ENCODE assay signal across 14 cellular contexts in genomic region chr13:47426126-47426849, GRCh38.
A peak's percentile ranks its signal among the peaks of the same experiment; 100 is the strongest.
DNase-seq lines count a peak whose midpoint lies in the region; ATAC-seq and TF ChIP-seq lines count a peak whose summit lies in the region.
"Had no signal": no experiment of that assay in that cellular context is flagged by ENCODE, and none has a peak within 500 bp of the region (broad histone marks: within the 10 kb centered on the region; RNA-seq: fewer than 3 reads in every experiment).

No MANE protein-coding gene starts in this region.

- H3K4me3 ChIP-seq in right atrium auricular region, result no peak overlapping the region

- intact Hi-C loops in MCF 10A (cut with micrococcal nuclease), result loop anchor here (10.0 kb wide), 1 partner anchor 169 kb away; no protein-coding TSS in a partner anchor

- H3K36me3 ChIP-seq in right atrium auricular region, result no peaks in the 10 kb centered on the region

- H3K36me3 Mint-ChIP-seq in MCF 10A (ENCODE audit: insufficient read depth, unreplicated experiment), result no peaks in the 10 kb centered on the region
- no peaks in the 10 kb centered on the region for H3K36me3 Mint-ChIP-seq in activated T-cell treated with anti-CD3 and anti-CD28 coated beads, Interleukin-2, amount 50 U/mL, for 24 hours (ENCODE audit: low read depth)
- H3K36me3 Mint-ChIP-seq: activated naive CD8-positive, alpha-beta T cell treated with anti-CD3 and anti-CD28 coated beads, Interleukin-2, amount 10 ng/mL, durations not matched to agents 7 days and 5 days; natural killer cell; stimulated activated memory B cell treated with anti-CD40 and anti-IgM and Interleukin-4, amounts not matched to agents 10 μg/mL and 1 μg/mL and 100 μg/mL, for 72 hours had no signal

- H3K4me1 Mint-ChIP-seq in MCF 10A (ENCODE audit: insufficient read depth, unreplicated experiment), result no peaks in the 10 kb centered on the region
- H3K4me1 Mint-ChIP-seq in activated T-cell treated with anti-CD3 and anti-CD28 coated beads, Interleukin-2, amount 50 U/mL, for 24 hours (ENCODE audit: low read depth), result no peaks in the 10 kb centered on the region
- H3K4me1 Mint-ChIP-seq: activated naive CD8-positive, alpha-beta T cell treated with anti-CD3 and anti-CD28 coated beads, Interleukin-2, amount 10 ng/mL, durations not matched to agents 7 days and 5 days; natural killer cell; stimulated activated memory B cell treated with anti-CD40 and anti-IgM and Interleukin-4, amounts not matched to agents 10 μg/mL and 1 μg/mL and 100 μg/mL, for 72 hours had no signal

- DNase-seq in HS-5 (ENCODE audit: low read depth) (peak; percentile 14), MCF 10A (ENCODE audit: unreplicated experiment) (peak; percentile 85), right atrium auricular region (ENCODE audit: low spot score) (peak; percentile 61), stromal cell of bone marrow (ENCODE audit: low read depth) (peak; percentile 79), NCI-H82 (lab: John Stamatoyannopoulos, UW) (no peak)
- DNase-seq in activated T-cell treated with anti-CD3 and anti-CD28 coated beads, Interleukin-2, amount 50 U/mL, for 24 hours, result no peak
- DNase-seq: activated naive CD8-positive, alpha-beta T cell treated with anti-CD3 and anti-CD28 coated beads, Interleukin-2, amount 10 ng/mL, durations not matched to agents 7 days and 5 days; DMS79 treated with DMSO at 0.1 percent for 48 hours; effector CD4-positive, alpha-beta T cell; natural killer cell; NCI-H2029 treated with DMSO at 0.1 percent for 48 hours had no signal

- H3K4me3 Mint-ChIP-seq in MCF 10A (ENCODE audit: unreplicated experiment), result no peak overlapping the region
- H3K4me3 Mint-ChIP-seq in activated T-cell treated with anti-CD3 and anti-CD28 coated beads, Interleukin-2, amount 50 U/mL, for 24 hours, result no peak overlapping the region
- H3K4me3 Mint-ChIP-seq: activated naive CD8-positive, alpha-beta T cell treated with anti-CD3 and anti-CD28 coated beads, Interleukin-2, amount 10 ng/mL, durations not matched to agents 7 days and 5 days; natural killer cell; stimulated activated memory B cell treated with anti-CD40 and anti-IgM and Interleukin-4, amounts not matched to agents 10 μg/mL and 1 μg/mL and 100 μg/mL, for 72 hours; T-helper 2 cell treated with Interferon-gamma antibody and Interleukin-4, amounts not matched to agents 5 μg/mL and 100 μg/mL, for 36 hours had no signal

- H3K9me3 Mint-ChIP-seq in MCF 10A (ENCODE audit: unreplicated experiment), result no peaks in the 10 kb centered on the region
- no peaks in the 10 kb centered on the region for H3K9me3 Mint-ChIP-seq in activated T-cell treated with anti-CD3 and anti-CD28 coated beads, Interleukin-2, amount 50 U/mL, for 24 hours
- H3K9me3 Mint-ChIP-seq: activated naive CD8-positive, alpha-beta T cell treated with anti-CD3 and anti-CD28 coated beads, Interleukin-2, amount 10 ng/mL, durations not matched to agents 7 days and 5 days; natural killer cell; stimulated activated memory B cell treated with anti-CD40 and anti-IgM and Interleukin-4, amounts not matched to agents 10 μg/mL and 1 μg/mL and 100 μg/mL, for 72 hours; T-helper 2 cell treated with Interferon-gamma antibody and Interleukin-4, amounts not matched to agents 5 μg/mL and 100 μg/mL, for 36 hours had no signal

- no peaks in the 10 kb centered on the region for H3K9me3 ChIP-seq in right atrium auricular region

- H3K27me3 ChIP-seq in right atrium auricular region, result no peaks in the 10 kb centered on the region

- CTCF ChIA-PET in MCF 10A (lab: Yijun Ruan, JAX), result interaction anchor here (0.6 kb wide), 1 partner anchor 611 kb away, joined by 4 read pairs; no protein-coding TSS in a partner anchor

- H3K27me3 Mint-ChIP-seq in MCF 10A (ENCODE audit: insufficient read depth, unreplicated experiment), result no peaks in the 10 kb centered on the region
- H3K27me3 Mint-ChIP-seq in activated T-cell treated with anti-CD3 and anti-CD28 coated beads, Interleukin-2, amount 50 U/mL, for 24 hours, result no peaks in the 10 kb centered on the region
- H3K27me3 Mint-ChIP-seq: activated naive CD8-positive, alpha-beta T cell treated with anti-CD3 and anti-CD28 coated beads, Interleukin-2, amount 10 ng/mL, durations not matched to agents 7 days and 5 days; stimulated activated memory B cell treated with anti-CD40 and anti-IgM and Interleukin-4, amounts not matched to agents 10 μg/mL and 1 μg/mL and 100 μg/mL, for 72 hours had no signal

- TF ChIP-seq CTCF in MCF 10A (IDR thresholded peaks at IDR 0.05; ENCODE audit: unreplicated experiment) (no peak), right atrium auricular region (IDR thresholded peaks at IDR 0.05) (no peak)

- POLR2A ChIA-PET in MCF 10A (lab: Yijun Ruan, JAX), result interaction anchor here (0.7 to 2.6 kb wide), 6 partner anchors 12 to 422 kb away, joined by 3 to 10 read pairs (median 7); no protein-coding TSS in a partner anchor

- peaks cover 0 to 4% of the 10 kb centered on the region in 2 donors for H3K4me1 ChIP-seq in right atrium auricular region

- H3K27ac Mint-ChIP-seq in MCF 10A (ENCODE audit: low read depth, unreplicated experiment), result no peak overlapping the region
- no peak overlapping the region for H3K27ac Mint-ChIP-seq in activated T-cell treated with anti-CD3 and anti-CD28 coated beads, Interleukin-2, amount 50 U/mL, for 24 hours
- H3K27ac Mint-ChIP-seq: activated naive CD8-positive, alpha-beta T cell treated with anti-CD3 and anti-CD28 coated beads, Interleukin-2, amount 10 ng/mL, durations not matched to agents 7 days and 5 days; natural killer cell; stimulated activated memory B cell treated with anti-CD40 and anti-IgM and Interleukin-4, amounts not matched to agents 10 μg/mL and 1 μg/mL and 100 μg/mL, for 72 hours; T-helper 2 cell treated with Interferon-gamma antibody and Interleukin-4, amounts not matched to agents 5 μg/mL and 100 μg/mL, for 36 hours had no signal

- no peak for ATAC-seq in GM21390 (IDR thresholded peaks at IDR 0.05; ENCODE audit: unreplicated experiment)
- ATAC-seq: natural killer cell; stimulated activated memory B cell treated with anti-CD40 and anti-IgM and Interleukin-4, amounts not matched to agents 10 μg/mL and 1 μg/mL and 100 μg/mL, for 72 hours had no signal

- peak overlapping the region; percentile 8 to 73 for H3K27ac ChIP-seq in right atrium auricular region

- BruUV-seq in MCF 10A (replicated peaks; lab: Mats Ljungman, UMichigan), result no TSS peak

Comparison
In these comparisons a context has a peak if more than half of its experiments do, and no peak if none do; other contexts are left out.
1. DNase-seq: peak in HS-5 (single experiment), MCF 10A (single experiment), right atrium auricular region (single experiment) and stromal cell of bone marrow (single experiment); none in activated T-cell treated with anti-CD3 and anti-CD28 coated beads, Interleukin-2, amount 50 U/mL, for 24 hours (single experiment) and NCI-H82 (single experiment).